ENCODE assay signal across 18 cellular contexts in genomic region chr13:98585398-98585754, GRCh38. TPM values are rescaled to one million over a fixed set of nuclear protein-coding genes. Genes with fewer than 3 reads are reported as not detected.
DNase-seq lines count a peak whose midpoint lies in the region; ATAC-seq, FAIRE-seq and TF ChIP-seq lines count a peak whose summit lies in the region.
"Had no signal": no experiment of that assay in that cellular context is flagged by ENCODE, and none has a peak within 500 bp of the region (broad histone marks: within the 10 kb centered on the region; RNA-seq: fewer than 3 reads in every experiment).

No MANE protein-coding gene starts in this region.

- no peak overlapping the region for H3K56ac ChIP-seq in H1 (replicated peaks; ENCODE audit: insufficient read length, low read depth, low read length)

- POLR2A ChIA-PET in H1 (lab: Charles Lee; ENCODE audit: partially characterized antibody) = interaction anchor here (1.2 kb wide), 1 partner anchor 14 kb away, joined by 4 read pairs; no protein-coding TSS in a partner anchor

- no peak for FAIRE-seq in H1 (lab: Jason Lieb, UNC)
- FAIRE-seq: A204.1, GM12878, HTR-8/SVneo had no signal

- H3K27me3 ChIP-seq in right cardiac atrium (ENCODE audit: control insufficient read depth, insufficient read depth) (no peaks in the 10 kb centered on the region), H1 (replicated peaks in 1 of 4; ENCODE audit: control insufficient read depth in 3 of 4, extremely low read depth in 1 of 4, insufficient read depth in 3 of 4, low read length in 3 of 4) (no peaks in the 10 kb centered on the region), mucosa of rectum (ENCODE audit: control insufficient read depth in 2 of 2, insufficient read depth in 2 of 2, low read length in 2 of 2) (no peaks in the 10 kb centered on the region), vagina (no peaks in the 10 kb centered on the region)

- no peak for TF ChIP-seq RAD21 in H1 (IDR thresholded peaks at IDR 0.05 in 1 of 2, conservative IDR thresholded peaks at IDR 0.05 in 1 of 2; ENCODE audit: low read depth in 2 of 2, low read length in 2 of 2)

- no peaks in the 10 kb centered on the region for H3K4me1 ChIP-seq in right cardiac atrium (ENCODE audit: control insufficient read depth, insufficient read depth, low read length)
- H3K4me1 ChIP-seq in H1 (replicated peaks in 1 of 4; ENCODE audit: control insufficient read depth in 3 of 4, insufficient read depth in 4 of 4, low read length in 3 of 4) = peaks cover 0 to 2% (median 1%) of the 10 kb centered on the region in 4 experiments; a peak in 1 of 7 replicates
- peaks cover 10 to 12% of the 10 kb centered on the region in 2 donors for H3K4me1 ChIP-seq in mucosa of rectum (ENCODE audit: control insufficient read depth in 2 of 2, insufficient read depth in 2 of 2, low read length in 2 of 2)
- H3K4me1 ChIP-seq in vagina = peaks cover 26% of the 10 kb centered on the region

- H3K79me1 ChIP-seq in H1 (ENCODE audit: low read depth, low read length) = no peaks in the 10 kb centered on the region

- no peak for DNase-seq in left ventricle myocardium superior
- no peak for DNase-seq in right cardiac atrium
- no peak for DNase-seq in H1 (ENCODE audit: low read depth in 1 of 2, low spot score in 2 of 2)
- peak in 1 of 2 donors; percentile 43 for DNase-seq in vagina (ENCODE audit: extremely low spot score in 2 of 2)
- DNase-seq in cerebellar cortex (ENCODE audit: low spot score) = no peak
- DNase-seq in stimulated activated naive CD4-positive, alpha-beta T cell treated with Interleukin-2 at 50 U/mL for 16 hours (lab: John Stamatoyannopoulos, UW) = no peak
- DNase-seq: COR-L47, NCI-H1092, NCI-H1694, NCI-H2107, NCI-H774, PC-9, SHP77 had no signal

- no peak overlapping the region for H4K8ac ChIP-seq in H1 (ENCODE audit: extremely low read depth, insufficient read depth, low read length)

- H3K23ac ChIP-seq in H1 (ENCODE audit: insufficient read length) = no peak overlapping the region

- H3K79me2 ChIP-seq in H1 (ENCODE audit: control insufficient read depth in 1 of 2, insufficient read depth in 2 of 2, low read length in 2 of 2) = no peaks in the 10 kb centered on the region

- no peak overlapping the region for H4K5ac ChIP-seq in H1 (ENCODE audit: insufficient read length, low read depth, low read length)

- no peak overlapping the region for H3K27ac ChIP-seq in right cardiac atrium (ENCODE audit: low read length)
- no peak overlapping the region for H3K27ac ChIP-seq in H1 (ENCODE audit: low read depth, low read length)
- peak overlapping the region; percentile 59 to 75 for H3K27ac ChIP-seq in mucosa of rectum (ENCODE audit: low read depth in 2 of 2, low read length in 2 of 2)
- H3K27ac ChIP-seq in vagina = peak overlapping the region; percentile 36

- no peak overlapping the region for H2BK12ac ChIP-seq in H1 (ENCODE audit: low read depth, low read length)

- H4K91ac ChIP-seq in H1 (replicated peaks; ENCODE audit: insufficient read length, low read length) = no peak overlapping the region

- H3K9me3 ChIP-seq in right cardiac atrium (ENCODE audit: control insufficient read depth, low read length) = no peaks in the 10 kb centered on the region
- no peaks in the 10 kb centered on the region for H3K9me3 ChIP-seq in H1 (ENCODE audit: insufficient read depth in 2 of 2, low read depth in 1 of 2, low read length in 1 of 2)
- H3K9me3 ChIP-seq in mucosa of rectum (ENCODE audit: control insufficient read depth in 2 of 2, low read length in 2 of 2) = no peaks in the 10 kb centered on the region
- H3K9me3 ChIP-seq in vagina = no peaks in the 10 kb centered on the region

- no peak overlapping the region for H3K4me2 ChIP-seq in H1 (ENCODE audit: insufficient read depth in 1 of 2, low read depth in 2 of 2, low read length in 2 of 2)
- H3K4me2 ChIP-seq: PC-9 had no signal

- no peak overlapping the region for H2BK120ac ChIP-seq in H1 (replicated peaks; ENCODE audit: low read depth, low read length)

- no peak for TF ChIP-seq EP300 in H1 (IDR thresholded peaks at IDR 0.05; ENCODE audit: borderline replicate concordance in 1 of 2, low read depth in 2 of 2, low read length in 2 of 2)

- no peaks in the 10 kb centered on the region for H3K23me2 ChIP-seq in H1 (ENCODE audit: low read depth, low read length)

- H3K4ac ChIP-seq in H1 (replicated peaks; ENCODE audit: insufficient read length, low read depth, low read length) = no peak overlapping the region

- no peaks in the 10 kb centered on the region for H3K36me3 ChIP-seq in H1 (ENCODE audit: control insufficient read depth in 2 of 4, insufficient read depth in 4 of 4, low read length in 3 of 4)
- H3K36me3 ChIP-seq in mucosa of rectum (ENCODE audit: control insufficient read depth in 2 of 2, insufficient read depth in 2 of 2, low read length in 2 of 2) = no peaks in the 10 kb centered on the region
- H3K36me3 ChIP-seq in vagina = no peaks in the 10 kb centered on the region

- TF ChIP-seq POLR2A in H1 (IDR thresholded peaks at IDR 0.05; ENCODE audit: control extremely low read depth in 1 of 2, low read depth in 2 of 2, low read length in 2 of 2) (no peak), vagina (IDR thresholded peaks at IDR 0.05) (no peak)

- H3K9ac ChIP-seq in H1 (replicated peaks in 1 of 4; ENCODE audit: extremely low read depth in 1 of 4, low read depth in 3 of 4, low read length in 3 of 4) (no peak overlapping the region), mucosa of rectum (ENCODE audit: low read depth in 1 of 2, low read length in 2 of 2) (no peak overlapping the region)

- H2BK5ac ChIP-seq in H1 (ENCODE audit: low read depth, low read length) = no peak overlapping the region

- no peaks in the 10 kb centered on the region for H4K20me1 ChIP-seq in H1 (replicated peaks in 1 of 2; ENCODE audit: control insufficient read depth in 1 of 2, insufficient read depth in 2 of 2, low read length in 2 of 2)

- H2BK20ac ChIP-seq in H1 (ENCODE audit: low read length) = no peak overlapping the region

- no peak overlapping the region for H2BK15ac ChIP-seq in H1 (ENCODE audit: low read length)

- CTCF ChIA-PET in H1 (lab: Charles Lee; ENCODE audit: partially characterized antibody) = interaction anchor here (1.4 to 7.6 kb wide), 2 partner anchors 14 to 88 kb away, joined by 3 to 37 read pairs; no protein-coding TSS in a partner anchor

- H2AFZ ChIP-seq in H1 (ENCODE audit: low read length) = 0 out of 2 replicates have a peak overlapping the region, but pooled peaks have one; percentile 38
- H2AFZ ChIP-seq: PC-9 had no signal

- H3K18ac ChIP-seq in H1 (ENCODE audit: extremely low read depth, low read length) = no peak overlapping the region

- no peak overlapping the region for H3K4me3 ChIP-seq in right cardiac atrium (ENCODE audit: low read length)
- no peak overlapping the region for H3K4me3 ChIP-seq in H1 (ENCODE audit: extremely low read depth in 1 of 4, insufficient read depth in 2 of 4, low read depth in 3 of 4, low read length in 4 of 4)
- peak overlapping the region; percentile 3 to 14 for H3K4me3 ChIP-seq in mucosa of rectum (ENCODE audit: low read length in 2 of 2)
- H3K4me3 ChIP-seq in vagina = no peak overlapping the region
- H3K4me3 ChIP-seq: GM12878, PC-9 had no signal

- intact Hi-C loops in left ventricle myocardium superior (cut with micrococcal nuclease) (no loop called here), right cardiac atrium (cut with DNase I) (loop anchor here in 1 of 4 donors (5.0 kb wide), 1 partner anchor 57 kb away; no protein-coding TSS in a partner anchor), vagina (cut with DNase I) (no loop called here)

- no peak for TF ChIP-seq CTCF in H1 (IDR thresholded peaks at IDR 0.05; ENCODE audit: control extremely low read depth in 1 of 3, insufficient read depth in 1 of 3, low read depth in 1 of 3, low read length in 3 of 3)
- no peak for TF ChIP-seq CTCF in vagina (IDR thresholded peaks at IDR 0.05)

- WGBS in right cardiac atrium = 73% methylated on average over 5 of the region's 5 CpGs
- WGBS in H1 (ENCODE audit: extremely low coverage in 1 of 2, insufficient coverage in 1 of 2, insufficient read length in 1 of 2, insufficient replicate concordance in 2 of 2, low coverage in 1 of 2, low lambda C conversion rate in 2 of 2, missing lambda C conversion rate in 1 of 2), 2 experiments = 94% methylated on average over 5 of the region's 5 CpGs; no CpG with 5 or more reads in 1 of the 2 experiments

- no peak overlapping the region for H3K14ac ChIP-seq in H1 (ENCODE audit: insufficient read length)

- peak; percentile 29 for ATAC-seq in left ventricle myocardium superior
- no peak for ATAC-seq in right cardiac atrium
- ATAC-seq in GM18858 (IDR thresholded peaks at IDR 0.05; ENCODE audit: unreplicated experiment) = no peak
- ATAC-seq: GM12878 had no signal

- no peak overlapping the region for H2AK5ac ChIP-seq in H1 (ENCODE audit: low read depth, low read length)

TF ChIP-seq in H1, 55 proteins besides CTCF, POLR2A, EP300 and RAD21 (continues in another document):
- TF ChIP-seq CBX5 (IDR thresholded peaks at IDR 0.05; ENCODE audit: low read depth, low read length) (no peak), POU5F1 (IDR thresholded peaks at IDR 0.05; ENCODE audit: low read depth, low read length) (no peak), NANOG (IDR thresholded peaks at IDR 0.05; ENCODE audit: insufficient read depth, low read depth, low read length, poor library complexity, severe bottlenecking) (no peak), GTF2F1 (IDR thresholded peaks at IDR 0.05; ENCODE audit: borderline replicate concordance, low read depth, low read length) (no peak), ATF2 (IDR thresholded peaks at IDR 0.05; ENCODE audit: low read length) (no peak)

RNA-seq across cellular contexts. Expression of gene STK24, which starts 8.5 kb away (rescaled TPM):
- total RNA-seq in left ventricle myocardium superior = 71.7 TPM
- 10 to 100 TPM; 60.5 to 66.9 (median 62.7) TPM for total RNA-seq in right cardiac atrium
- 44.9 TPM for polyA plus RNA-seq in right cardiac atrium
- 142 and 143 TPM in 2 replicates for total RNA-seq in H1 (2021; fragmentation: NEBNext Ultra II Directional; extraction: Animal tissue kit (Norgen Biotek cat#: 25700))
- polyA plus RNA-seq in H1 (2011; rRNA removed) = 61.1 and 62.8 TPM in 2 replicates
- 59.9 TPM for polyA plus RNA-seq in H1 (2011; cell fraction: cytosol; rRNA removed)
- polyA plus RNA-seq in H1 (2011; cell fraction: nucleus; rRNA removed) = 54.6 TPM
- polyA plus RNA-seq in H1 (2012, experiment 1 of 2) = 84.4 to 107 TPM (median 87.3 TPM) in 4 replicates
- polyA plus RNA-seq in H1 (2012, experiment 2 of 2) = 100 TPM
- 112 TPM for polyA plus RNA-seq in H1 (2013, experiment 1 of 2)
- polyA plus RNA-seq in H1 (2013, experiment 2 of 2) = 113 TPM
- polyA minus RNA-seq in H1 (2011; rRNA and poly(A)+ RNA removed) = 32.0 and 40.7 TPM in 2 replicates
- 35.3 TPM for polyA minus RNA-seq in H1 (2011; cell fraction: cytosol; rRNA and poly(A)+ RNA removed)
- 34.1 TPM for polyA minus RNA-seq in H1 (2011; cell fraction: nucleus; rRNA and poly(A)+ RNA removed)
- total RNA-seq in vagina = 82.5 TPM

Comparison
In these comparisons a context has a peak if more than half of its experiments do, and no peak if none do; other contexts are left out.
1. H3K27ac ChIP-seq: peak in mucosa of rectum (2 of 2) and vagina (single experiment); none in right cardiac atrium (single experiment) and H1 (single experiment).
2. H3K4me3 ChIP-seq: peak in mucosa of rectum (2 of 2); none in right cardiac atrium (single experiment), H1 (0 of 4) and vagina (0 of 2).